In the genomic region with DNA sequence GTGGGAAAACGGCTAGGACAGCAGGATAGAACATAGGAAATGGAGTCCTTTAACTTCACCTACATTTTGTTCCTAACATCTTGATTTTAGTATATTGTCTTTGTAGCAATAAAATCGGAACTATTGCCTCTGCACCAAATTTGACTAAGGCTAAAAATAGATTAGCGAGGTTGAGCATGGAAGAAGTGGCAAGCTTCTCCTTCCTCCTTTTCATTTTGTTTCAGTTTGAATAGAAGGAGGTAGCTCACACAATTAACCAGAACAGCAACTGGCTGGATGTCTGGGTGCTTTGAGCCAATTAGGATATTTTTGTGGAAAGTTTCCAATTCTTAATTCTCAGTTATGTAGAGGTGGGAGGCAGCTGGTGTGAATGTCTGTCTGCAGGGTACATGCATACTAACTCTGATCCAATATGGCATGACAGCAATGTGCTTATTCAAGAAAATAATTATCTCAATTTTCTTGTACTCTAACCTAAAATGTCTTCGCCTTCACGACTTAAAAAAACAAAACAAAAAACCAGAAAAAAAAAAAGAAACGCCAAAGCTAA, we compare ENCODE assay signal across 1 cellular context.
A peak's percentile ranks its signal among the peaks of the same experiment; 100 is the strongest.
TF ChIP-seq lines count a peak whose summit lies in the region.

No MANE protein-coding gene starts in this region.

TF ChIP-seq in GM12878, 131 proteins besides CTCF, POLR2A, EP300 and RAD21:
- TF ChIP-seq ZNF217 (IDR thresholded peaks at IDR 0.05), result peak; percentile 80
- no peak for TF ChIP-seq CHD1 (IDR thresholded peaks at IDR 0.05; ENCODE audit: low read depth, low read length)
- TF ChIP-seq NR2F1 (conservative IDR thresholded peaks at IDR 0.05), result 0 out of 2 replicates have a peak, but pooled peaks have one; percentile 35
- no peak for TF ChIP-seq MXI1 (IDR thresholded peaks at IDR 0.05; ENCODE audit: low read depth, low read length)
- no peak for TF ChIP-seq SRF (IDR thresholded peaks at IDR 0.05; ENCODE audit: low read depth in 2 of 2, low read length in 2 of 2)
- TF ChIP-seq, protein P1, sequence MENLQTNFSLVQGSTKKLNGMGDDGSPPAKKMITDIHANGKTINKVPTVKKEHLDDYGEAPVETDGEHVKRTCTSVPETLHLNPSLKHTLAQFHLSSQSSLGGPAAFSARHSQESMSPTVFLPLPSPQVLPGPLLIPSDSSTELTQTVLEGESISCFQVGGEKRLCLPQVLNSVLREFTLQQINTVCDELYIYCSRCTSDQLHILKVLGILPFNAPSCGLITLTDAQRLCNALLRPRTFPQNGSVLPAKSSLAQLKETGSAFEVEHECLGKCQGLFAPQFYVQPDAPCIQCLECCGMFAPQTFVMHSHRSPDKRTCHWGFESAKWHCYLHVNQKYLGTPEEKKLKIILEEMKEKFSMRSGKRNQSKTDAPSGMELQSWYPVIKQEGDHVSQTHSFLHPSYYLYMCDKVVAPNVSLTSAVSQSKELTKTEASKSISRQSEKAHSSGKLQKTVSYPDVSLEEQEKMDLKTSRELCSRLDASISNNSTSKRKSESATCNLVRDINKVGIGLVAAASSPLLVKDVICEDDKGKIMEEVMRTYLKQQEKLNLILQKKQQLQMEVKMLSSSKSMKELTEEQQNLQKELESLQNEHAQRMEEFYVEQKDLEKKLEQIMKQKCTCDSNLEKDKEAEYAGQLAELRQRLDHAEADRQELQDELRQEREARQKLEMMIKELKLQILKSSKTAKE (IDR thresholded peaks at IDR 0.05; ENCODE audit: low read depth, poor library complexity, severe bottlenecking), result no peak
- TF ChIP-seq ZSCAN29 (IDR thresholded peaks at IDR 0.05), result no peak
- TF ChIP-seq, protein P2, sequence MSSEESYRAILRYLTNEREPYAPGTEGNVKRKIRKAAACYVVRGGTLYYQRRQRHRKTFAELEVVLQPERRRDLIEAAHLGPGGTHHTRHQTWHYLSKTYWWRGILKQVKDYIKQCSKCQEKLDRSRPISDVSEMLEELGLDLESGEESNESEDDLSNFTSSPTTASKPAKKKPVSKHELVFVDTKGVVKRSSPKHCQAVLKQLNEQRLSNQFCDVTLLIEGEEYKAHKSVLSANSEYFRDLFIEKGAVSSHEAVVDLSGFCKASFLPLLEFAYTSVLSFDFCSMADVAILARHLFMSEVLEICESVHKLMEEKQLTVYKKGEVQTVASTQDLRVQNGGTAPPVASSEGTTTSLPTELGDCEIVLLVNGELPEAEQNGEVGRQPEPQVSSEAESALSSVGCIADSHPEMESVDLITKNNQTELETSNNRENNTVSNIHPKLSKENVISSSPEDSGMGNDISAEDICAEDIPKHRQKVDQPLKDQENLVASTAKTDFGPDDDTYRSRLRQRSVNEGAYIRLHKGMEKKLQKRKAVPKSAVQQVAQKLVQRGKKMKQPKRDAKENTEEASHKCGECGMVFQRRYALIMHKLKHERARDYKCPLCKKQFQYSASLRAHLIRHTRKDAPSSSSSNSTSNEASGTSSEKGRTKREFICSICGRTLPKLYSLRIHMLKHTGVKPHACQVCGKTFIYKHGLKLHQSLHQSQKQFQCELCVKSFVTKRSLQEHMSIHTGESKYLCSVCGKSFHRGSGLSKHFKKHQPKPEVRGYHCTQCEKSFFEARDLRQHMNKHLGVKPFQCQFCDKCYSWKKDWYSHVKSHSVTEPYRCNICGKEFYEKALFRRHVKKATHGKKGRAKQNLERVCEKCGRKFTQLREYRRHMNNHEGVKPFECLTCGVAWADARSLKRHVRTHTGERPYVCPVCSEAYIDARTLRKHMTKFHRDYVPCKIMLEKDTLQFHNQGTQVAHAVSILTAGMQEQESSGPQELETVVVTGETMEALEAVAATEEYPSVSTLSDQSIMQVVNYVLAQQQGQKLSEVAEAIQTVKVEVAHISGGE (CRISPR knock-in tag; IDR thresholded peaks at IDR 0.05), result no peak
- no peak for TF ChIP-seq ZNF24 (IDR thresholded peaks at IDR 0.05)
- TF ChIP-seq ZNF592 (IDR thresholded peaks at IDR 0.05), result no peak
- no peak for TF ChIP-seq CBX3 (IDR thresholded peaks at IDR 0.05; ENCODE audit: borderline replicate concordance, low read depth)
- TF ChIP-seq MEF2B (IDR thresholded peaks at IDR 0.05; ENCODE audit: partially characterized antibody, poor library complexity, severe bottlenecking), result peak; percentile 56
- no peak for TF ChIP-seq NR2C2 (IDR thresholded peaks at IDR 0.05; ENCODE audit: borderline replicate concordance, control insufficient read depth, insufficient read length, low read depth)
- TF ChIP-seq WRNIP1 (IDR thresholded peaks at IDR 0.05; ENCODE audit: borderline replicate concordance, low read depth, low read length), result no peak
- TF ChIP-seq SMARCA5 (IDR thresholded peaks at IDR 0.05), result no peak
- TF ChIP-seq HDAC6 (IDR thresholded peaks at IDR 0.05; ENCODE audit: unreplicated experiment), result no peak
- TF ChIP-seq, protein P3, sequence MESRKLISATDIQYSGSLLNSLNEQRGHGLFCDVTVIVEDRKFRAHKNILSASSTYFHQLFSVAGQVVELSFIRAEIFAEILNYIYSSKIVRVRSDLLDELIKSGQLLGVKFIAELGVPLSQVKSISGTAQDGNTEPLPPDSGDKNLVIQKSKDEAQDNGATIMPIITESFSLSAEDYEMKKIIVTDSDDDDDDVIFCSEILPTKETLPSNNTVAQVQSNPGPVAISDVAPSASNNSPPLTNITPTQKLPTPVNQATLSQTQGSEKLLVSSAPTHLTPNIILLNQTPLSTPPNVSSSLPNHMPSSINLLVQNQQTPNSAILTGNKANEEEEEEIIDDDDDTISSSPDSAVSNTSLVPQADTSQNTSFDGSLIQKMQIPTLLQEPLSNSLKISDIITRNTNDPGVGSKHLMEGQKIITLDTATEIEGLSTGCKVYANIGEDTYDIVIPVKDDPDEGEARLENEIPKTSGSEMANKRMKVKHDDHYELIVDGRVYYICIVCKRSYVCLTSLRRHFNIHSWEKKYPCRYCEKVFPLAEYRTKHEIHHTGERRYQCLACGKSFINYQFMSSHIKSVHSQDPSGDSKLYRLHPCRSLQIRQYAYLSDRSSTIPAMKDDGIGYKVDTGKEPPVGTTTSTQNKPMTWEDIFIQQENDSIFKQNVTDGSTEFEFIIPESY (IDR thresholded peaks at IDR 0.05), result no peak
- peak; percentile 72 for TF ChIP-seq MEF2A (IDR thresholded peaks at IDR 0.05; ENCODE audit: insufficient read depth, low read depth, low read length)
- no peak for TF ChIP-seq TCF3 (IDR thresholded peaks at IDR 0.05; ENCODE audit: borderline replicate concordance, insufficient read depth, low read depth, low read length)
- TF ChIP-seq CBX5 (IDR thresholded peaks at IDR 0.05; ENCODE audit: low read depth), result no peak
- no peak for TF ChIP-seq STAT1 (conservative IDR thresholded peaks at IDR 0.05)
- TF ChIP-seq, protein P4, sequence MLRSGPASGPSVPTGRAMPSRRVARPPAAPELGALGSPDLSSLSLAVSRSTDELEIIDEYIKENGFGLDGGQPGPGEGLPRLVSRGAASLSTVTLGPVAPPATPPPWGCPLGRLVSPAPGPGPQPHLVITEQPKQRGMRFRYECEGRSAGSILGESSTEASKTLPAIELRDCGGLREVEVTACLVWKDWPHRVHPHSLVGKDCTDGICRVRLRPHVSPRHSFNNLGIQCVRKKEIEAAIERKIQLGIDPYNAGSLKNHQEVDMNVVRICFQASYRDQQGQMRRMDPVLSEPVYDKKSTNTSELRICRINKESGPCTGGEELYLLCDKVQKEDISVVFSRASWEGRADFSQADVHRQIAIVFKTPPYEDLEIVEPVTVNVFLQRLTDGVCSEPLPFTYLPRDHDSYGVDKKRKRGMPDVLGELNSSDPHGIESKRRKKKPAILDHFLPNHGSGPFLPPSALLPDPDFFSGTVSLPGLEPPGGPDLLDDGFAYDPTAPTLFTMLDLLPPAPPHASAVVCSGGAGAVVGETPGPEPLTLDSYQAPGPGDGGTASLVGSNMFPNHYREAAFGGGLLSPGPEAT (IDR thresholded peaks at IDR 0.05; ENCODE audit: low read depth), result no peak
- 0 out of 2 replicates have a peak, but pooled peaks have one; percentile 36 for TF ChIP-seq NBN (IDR thresholded peaks at IDR 0.05)
- no peak for TF ChIP-seq RB1 (IDR thresholded peaks at IDR 0.05; ENCODE audit: borderline replicate concordance)
- TF ChIP-seq PAX8 (IDR thresholded peaks at IDR 0.05), result no peak
